ENCODE assay signal across 8 cellular contexts in genomic region chr4:51831133-51831532, GRCh38. TPM values are rescaled to one million over a fixed set of nuclear protein-coding genes. Genes with fewer than 3 reads are reported as not detected.
A peak's percentile ranks its signal among the peaks of the same experiment; 100 is the strongest.
DNase-seq lines count a peak whose midpoint lies in the region; ATAC-seq and TF ChIP-seq lines count a peak whose summit lies in the region.

No MANE protein-coding gene starts in this region.

- H3K27ac Mint-ChIP-seq in CD8-positive, alpha-beta memory T cell, result no peak overlapping the region

- no peak for TF ChIP-seq POLR2A in breast epithelium (IDR thresholded peaks at IDR 0.05)

- ATAC-seq in GM19395 (IDR thresholded peaks at IDR 0.05; ENCODE audit: unreplicated experiment), result peak; percentile 88

- no peaks in the 10 kb centered on the region for H3K4me1 Mint-ChIP-seq in CD8-positive, alpha-beta memory T cell

- POLR2A ChIA-PET in CD8-positive, alpha-beta memory T cell (lab: Charles Lee), result no interaction called here

- H3K4me3 ChIP-seq in CD8-positive, alpha-beta memory T cell (ENCODE audit: low read length), result no peak overlapping the region
- no peak overlapping the region for H3K4me3 ChIP-seq in breast epithelium

- no peaks in the 10 kb centered on the region for H3K36me3 ChIP-seq in CD8-positive, alpha-beta memory T cell (ENCODE audit: insufficient read depth, low read length)
- no peaks in the 10 kb centered on the region for H3K36me3 ChIP-seq in breast epithelium

- no peaks in the 10 kb centered on the region for H3K36me3 Mint-ChIP-seq in CD8-positive, alpha-beta memory T cell

- CTCF ChIA-PET in CD8-positive, alpha-beta memory T cell (lab: Charles Lee), result interaction anchor here (1.2 to 2.5 kb wide), 3 partner anchors 192 to 207 kb away, joined by 5 to 12 read pairs (median 7); partner anchors contain the start of gene SGCB

- TF ChIP-seq CTCF in VCaP (conservative IDR thresholded peaks at IDR 0.05) (peak; percentile 75), breast epithelium (IDR thresholded peaks at IDR 0.05) (peak in 2 of 3 donors; percentile 36 to 47)

- peaks cover 15 to 42% of the 10 kb centered on the region in 2 donors for H3K27me3 Mint-ChIP-seq in CD8-positive, alpha-beta memory T cell

- intact Hi-C loops in breast epithelium (cut with DNase I; ENCODE audit: low total_unique reads), result no loop called here

- H3K27ac ChIP-seq in CD8-positive, alpha-beta memory T cell (ENCODE audit: low read depth, low read length), result no peak overlapping the region
- H3K27ac ChIP-seq in VCaP (no peak overlapping the region), breast epithelium (no peak overlapping the region)

- no peaks in the 10 kb centered on the region for H3K9me3 Mint-ChIP-seq in CD8-positive, alpha-beta memory T cell

- DNase-seq in CD8-positive, alpha-beta memory T cell, result peak; percentile 37 to 77 (median 48)
- DNase-seq in Kasumi-1 (lab: John Stamatoyannopoulos, UW) (peak; percentile 84 to 92), breast epithelium (ENCODE audit: low spot score in 2 of 2) (no peak), kidney tubule cell (ENCODE audit: low spot score) (peak; percentile 52), middle frontal gyrus (ENCODE audit: extremely low spot score, low spot score) (no peak)
- peak; percentile 37 to 49 (median 45) for DNase-seq in stimulated activated CD4-positive, alpha-beta T cell treated with anti-CD3 and anti-CD28 coated beads, TNF-alpha, amount 100 ng/mL, for 24 hours (ENCODE audit: low read depth in 3 of 3)

- H3K4me3 Mint-ChIP-seq in CD8-positive, alpha-beta memory T cell, result no peak overlapping the region

- H3K4me1 ChIP-seq in CD8-positive, alpha-beta memory T cell (ENCODE audit: insufficient read depth, low read length), result no peaks in the 10 kb centered on the region
- H3K4me1 ChIP-seq in breast epithelium, result no peaks in the 10 kb centered on the region

- no peaks in the 10 kb centered on the region for H3K27me3 ChIP-seq in CD8-positive, alpha-beta memory T cell (ENCODE audit: insufficient read depth, low read length, poor library complexity, severe bottlenecking)
- H3K27me3 ChIP-seq in breast epithelium, result no peaks in the 10 kb centered on the region

- H3K9me3 ChIP-seq in CD8-positive, alpha-beta memory T cell (ENCODE audit: low read length), result no peaks in the 10 kb centered on the region
- no peaks in the 10 kb centered on the region for H3K9me3 ChIP-seq in breast epithelium

RNA-seq across cellular contexts. Expression of gene DCUN1D4, which starts 11.8 kb away (rescaled TPM):
- total RNA-seq in CD8-positive, alpha-beta memory T cell, result 10 to 100 TPM; 24.6 to 27.0 TPM
- 10.3 TPM for polyA plus RNA-seq in CD8-positive, alpha-beta memory T cell
- total RNA-seq in breast epithelium, result 10 to 100 TPM; 47.2 to 68.8 (median 57.4) TPM

Comparison
In these comparisons a context has a peak if more than half of its experiments do, and no peak if none do; other contexts are left out.
1. DNase-seq: peak in CD8-positive, alpha-beta memory T cell (5 of 5), Kasumi-1 (2 of 2), kidney tubule cell (single experiment) and stimulated activated CD4-positive, alpha-beta T cell treated with anti-CD3 and anti-CD28 coated beads, TNF-alpha, amount 100 ng/mL, for 24 hours (3 of 3); none in breast epithelium (0 of 2) and middle frontal gyrus (single experiment).